In the genomic region with DNA sequence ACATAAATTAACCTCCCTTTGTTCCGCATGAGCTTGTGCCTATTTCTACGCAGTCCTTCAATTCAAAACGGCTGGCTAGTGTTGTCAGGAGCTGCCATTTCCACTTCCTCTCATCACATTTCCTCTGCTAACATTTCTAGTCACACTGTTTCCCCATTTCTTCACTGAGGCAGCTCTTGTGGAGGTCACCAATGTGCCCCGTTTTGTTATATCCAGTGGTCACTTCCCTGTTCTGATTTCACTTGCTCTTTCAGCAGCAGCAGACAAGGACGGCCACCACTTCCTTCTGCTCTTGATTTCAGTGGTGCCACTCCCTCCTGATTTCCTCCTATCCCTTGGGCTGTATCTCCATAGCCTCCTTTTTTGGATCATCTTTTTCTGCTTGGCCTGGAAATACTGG, we compare ENCODE assay signal across 15 cellular contexts.
DNase-seq lines count a peak whose midpoint lies in the region; ATAC-seq and TF ChIP-seq lines count a peak whose summit lies in the region.
"Had no signal": no experiment of that assay in that cellular context is flagged by ENCODE, and none has a peak within 500 bp of the region (broad histone marks: within the 10 kb centered on the region; RNA-seq: fewer than 3 reads in every experiment).

No MANE protein-coding gene starts in this region.

- no peak overlapping the region for H3K4me3 ChIP-seq in NB4 (ENCODE audit: low read depth, low read length)
- no peak overlapping the region for H3K4me3 ChIP-seq in mucosa of descending colon
- H3K4me3 ChIP-seq: body of pancreas had no signal

- peak; percentile 56 for ATAC-seq in mucosa of descending colon
- ATAC-seq: body of pancreas, natural killer cell had no signal

- TF ChIP-seq POLR2A in NB4 (IDR thresholded peaks at IDR 0.05; ENCODE audit: extremely low read depth, insufficient read length), result no peak

- peak; percentile 80 for DNase-seq in CD1c-positive myeloid dendritic cell (ENCODE audit: extremely low spot score)
- DNase-seq in NB4 (ENCODE audit: low read depth), result peak; percentile 7
- DNase-seq in epithelial cell of prostate (ENCODE audit: low read depth, low spot score), result no peak
- peak in 1 of 3 donors; percentile 26 for DNase-seq in mucosa of descending colon
- DNase-seq in superior temporal gyrus (ENCODE audit: extremely low spot score), result no peak
- no peak for DNase-seq in posterior vena cava (ENCODE audit: low spot score)
- no peak for DNase-seq in NAMALWA (ENCODE audit: low spot score)
- no peak for DNase-seq in activated CD4-positive, alpha-beta T cell treated with anti-CD3 and anti-CD28 coated beads for 4 hours
- DNase-seq: activated CD4-positive, alpha-beta T cell treated with anti-CD3 and anti-CD28 coated beads for 1 hour; activated CD8-positive, alpha-beta memory T cell treated with anti-CD3 and anti-CD28 coated beads, Interleukin-2, amount 50 U/mL, for 48 hours; activated naive CD4-positive, alpha-beta T cell treated with anti-CD3 and anti-CD28 coated beads, Interleukin-2, amount 10 ng/mL, durations not matched to agents 7 days and 5 days; natural killer cell; NCI-H2029 treated with DMSO at 0.1 percent for 48 hours; NCI-H526 treated with DMSO at 0.1 percent for 48 hours had no signal

- intact Hi-C loops in mucosa of descending colon (cut with DNase I, micrococcal nuclease), result no loop called here
- intact Hi-C loops in posterior vena cava (cut with DNase I), result no loop called here

- H3K4me1 ChIP-seq in mucosa of descending colon (ENCODE audit: low read depth), result no peaks in the 10 kb centered on the region
- H3K4me1 ChIP-seq: body of pancreas had no signal

- no peaks in the 10 kb centered on the region for H3K9me3 ChIP-seq in mucosa of descending colon
- H3K9me3 ChIP-seq: body of pancreas had no signal

- peak overlapping the region; percentile 10 for H3K27ac ChIP-seq in epithelial cell of prostate
- H3K27ac ChIP-seq: body of pancreas had no signal

- no peak for TF ChIP-seq CTCF in NB4 (IDR thresholded peaks at IDR 0.05; ENCODE audit: low read depth, low read length)
- no peak for TF ChIP-seq CTCF in mucosa of descending colon (IDR thresholded peaks at IDR 0.05)

- H3K36me3 ChIP-seq in mucosa of descending colon (ENCODE audit: low read depth), result no peaks in the 10 kb centered on the region

Comparison
In these comparisons a context has a peak if more than half of its experiments do, and no peak if none do; other contexts are left out.
1. DNase-seq: peak in CD1c-positive myeloid dendritic cell (single experiment) and NB4 (single experiment); none in epithelial cell of prostate (single experiment), superior temporal gyrus (single experiment), posterior vena cava (single experiment), NAMALWA (single experiment) and activated CD4-positive, alpha-beta T cell treated with anti-CD3 and anti-CD28 coated beads for 4 hours (0 of 2).